8 cellular contexts compared by ENCODE assay signal in the genomic region with DNA sequence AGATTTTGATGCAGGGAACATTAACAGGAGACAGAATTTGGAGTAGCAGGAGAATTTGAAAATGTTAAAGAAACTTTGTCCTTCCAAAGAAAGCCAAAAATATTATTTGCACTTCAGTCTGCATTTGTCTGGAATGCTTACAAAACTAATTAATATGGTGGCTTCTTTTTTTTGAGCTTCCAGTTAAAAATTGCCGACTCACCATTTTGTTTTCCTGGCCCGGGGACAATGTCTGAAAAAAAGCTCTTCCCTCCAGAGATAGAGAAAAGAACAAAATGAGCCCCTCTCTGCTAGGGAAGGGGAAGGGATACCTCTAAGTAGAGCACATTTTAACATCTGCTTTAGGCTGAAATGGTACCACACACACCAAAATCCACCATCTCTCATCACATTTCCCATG.
"Had no signal": no experiment of that assay in that cellular context is flagged by ENCODE, and none has a peak within 500 bp of the region (broad histone marks: within the 10 kb centered on the region; RNA-seq: fewer than 3 reads in every experiment).

No MANE protein-coding gene starts in this region.

- H3K4me2 ChIP-seq: KMS-11 had no signal

- FAIRE-seq: H54 had no signal

- H3K27ac ChIP-seq: GM23248, KMS-11 had no signal

- DNase-seq: GM23248, GOT3, H9, HCEC 1CT, Karpas-422, KBM-7 had no signal

- H3K9ac ChIP-seq: GM23248, KMS-11 had no signal

- H3K4me3 ChIP-seq: GM23248 had no signal

- H2AFZ ChIP-seq: GM23248 had no signal
